In the genomic region with DNA sequence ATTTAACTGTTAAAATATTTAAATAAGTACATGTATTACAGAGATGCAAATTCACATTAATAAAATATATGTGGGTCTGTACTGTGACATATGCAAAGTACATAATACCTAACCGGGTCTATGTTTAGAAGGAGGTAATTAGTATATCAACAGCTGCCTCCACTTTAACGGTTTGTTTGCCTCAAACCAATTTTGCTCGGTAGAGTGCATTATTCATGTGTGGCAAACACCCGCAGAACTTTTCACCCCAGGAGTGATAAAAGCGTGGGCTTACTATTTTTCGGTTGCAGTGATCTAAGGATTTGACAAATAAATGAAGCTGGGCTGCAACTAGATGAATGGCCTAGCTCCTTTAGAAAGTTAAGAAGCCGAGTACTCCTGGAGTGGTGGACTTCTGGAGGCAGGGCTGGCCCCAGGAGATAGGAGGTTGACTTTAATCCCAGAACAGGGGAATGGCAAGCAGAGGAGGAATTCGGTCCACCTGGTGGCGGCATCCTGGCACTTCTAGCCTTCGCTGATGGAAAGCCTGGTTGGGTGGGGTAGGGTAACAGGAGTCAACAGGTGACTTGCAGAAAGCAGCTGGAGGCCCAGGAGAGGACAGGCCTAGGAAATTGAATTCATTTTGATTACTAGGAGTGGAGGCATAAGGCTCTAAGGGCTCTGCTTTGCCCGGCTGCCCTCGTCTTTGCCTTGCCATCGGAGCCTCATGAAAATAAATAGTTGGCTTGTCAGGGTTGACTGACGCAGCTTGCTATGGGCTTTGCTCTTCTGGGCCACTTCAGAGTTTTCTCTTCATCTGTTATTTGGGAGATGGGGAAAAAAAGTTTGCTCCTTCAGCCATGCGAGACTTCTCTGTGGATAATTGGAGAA, we compare ENCODE assay signal across 8 cellular contexts. TPM values are rescaled to one million over a fixed set of nuclear protein-coding genes. Genes with fewer than 3 reads are reported as not detected.
DNase-seq lines count a peak whose midpoint lies in the region; FAIRE-seq and TF ChIP-seq lines count a peak whose summit lies in the region.

No MANE protein-coding gene starts in this region.

- H4K20me1 ChIP-seq in fibroblast of lung (ENCODE audit: control insufficient read depth, extremely low read depth, insufficient read depth, low read length), result no peaks in the 10 kb centered on the region

- H3K9me3 ChIP-seq in fibroblast of lung (ENCODE audit: control insufficient read depth, insufficient read depth, low read depth, low read length) (no peaks in the 10 kb centered on the region), suprapubic skin (no peaks in the 10 kb centered on the region)

- WGBS in suprapubic skin, result 57% methylated on average over 15 of the region's 15 CpGs

- FAIRE-seq in RCC 7860 (lab: Jason Lieb, UNC), result no peak
- FAIRE-seq in frontal cortex (lab: Jason Lieb, UNC), result no peak

- no peaks in the 10 kb centered on the region for H3K36me3 ChIP-seq in fibroblast of lung (ENCODE audit: control insufficient read depth, insufficient read depth, low read length)
- no peaks in the 10 kb centered on the region for H3K36me3 ChIP-seq in suprapubic skin

- TF ChIP-seq POLR2A in suprapubic skin (IDR thresholded peaks at IDR 0.05), result no peak

- H3K4me1 ChIP-seq in fibroblast of lung (ENCODE audit: control insufficient read depth, extremely low read depth, insufficient read depth, low read length), result peaks cover 7% of the 10 kb centered on the region
- H3K4me1 ChIP-seq in suprapubic skin, result peaks cover 41% of the 10 kb centered on the region

- H3K4me2 ChIP-seq in fibroblast of lung (ENCODE audit: extremely low read depth, insufficient read depth, low read length), result peak overlapping the region; percentile 23

- no peak for TF ChIP-seq EP300 in suprapubic skin (IDR thresholded peaks at IDR 0.05)

- no peak overlapping the region for H3K9ac ChIP-seq in fibroblast of lung (ENCODE audit: insufficient read depth, low read length)

- H3K27me3 ChIP-seq in fibroblast of lung (ENCODE audit: control insufficient read depth, insufficient read depth, low read length), result no peaks in the 10 kb centered on the region
- no peaks in the 10 kb centered on the region for H3K27me3 ChIP-seq in suprapubic skin

- peaks cover 1% of the 10 kb centered on the region for H3K79me2 ChIP-seq in fibroblast of lung (ENCODE audit: control insufficient read depth, insufficient read depth, low read length)

- no peak overlapping the region for H3K27ac ChIP-seq in fibroblast of lung (ENCODE audit: insufficient read depth, low read length)
- H3K27ac ChIP-seq in suprapubic skin, result no peak overlapping the region

- H2AFZ ChIP-seq in fibroblast of lung (ENCODE audit: low read length), result no peak overlapping the region

- TF ChIP-seq CTCF in fibroblast of lung (conservative IDR thresholded peaks at IDR 0.05 in 1 of 2, IDR thresholded peaks at IDR 0.05 in 1 of 2; ENCODE audit: low read depth in 1 of 2, low read length in 2 of 2), result no peak
- peak; percentile 15 to 45 for TF ChIP-seq CTCF in suprapubic skin (IDR thresholded peaks at IDR 0.05)

- DNase-seq in NCI-H2227 (lab: John Stamatoyannopoulos, UW; ENCODE audit: unreplicated experiment) (peak; percentile 25), NCI-H2227 treated with DMSO at 0.1 percent for 48 hours (lab: John Stamatoyannopoulos, UW) (no peak), HT-29 (ENCODE audit: low spot score) (peak; percentile 78), RPMI8226 (peak; percentile 63), fibroblast of lung (ENCODE audit: low read depth in 2 of 2) (no peak), suprapubic skin (ENCODE audit: low spot score in 2 of 2) (no peak), RCC 7860 (ENCODE audit: low spot score) (no peak), frontal cortex (ENCODE audit: low spot score in 2 of 2) (no peak)

- H3K4me3 ChIP-seq in fibroblast of lung (replicated peaks in 1 of 4; ENCODE audit: control extremely low read depth in 1 of 4, insufficient read depth in 1 of 4, low read depth in 3 of 4, low read length in 4 of 4) (no peak overlapping the region), suprapubic skin (no peak overlapping the region)

RNA-seq across cellular contexts. Expression of a gene that starts 2.4 kb away (rescaled TPM):
- total RNA-seq in HT-29 (2014; rRNA removed; shearing (Covaris generic)), result 0.47 and 2.2 TPM in 2 replicates
- total RNA-seq in fibroblast of lung (7.7 and 8.1 TPM in 2 replicates), suprapubic skin (100 to 1,000 TPM in 1 of 4 donors, 10 to 100 TPM in 3; 29.0 to 131 (median 44.6) TPM), frontal cortex (9.8 TPM)
- polyA plus RNA-seq in fibroblast of lung, result 16.8 and 28.1 TPM in 2 replicates
- polyA plus RNA-seq in fibroblast of lung (2012), result 17.0 and 21.7 TPM in 2 replicates
- polyA minus RNA-seq in fibroblast of lung (ENCODE audit: low replicate concordance), result 60.6 and 152 TPM in 2 replicates

Comparison
In these comparisons a context has a peak if more than half of its experiments do, and no peak if none do; other contexts are left out.
1. DNase-seq: peak in NCI-H2227 (single experiment), HT-29 (single experiment) and RPMI8226 (single experiment); none in NCI-H2227 treated with DMSO at 0.1 percent for 48 hours (single experiment), fibroblast of lung (0 of 2), suprapubic skin (0 of 2), RCC 7860 (single experiment) and frontal cortex (0 of 2).
2. CTCF ChIP-seq: peak in suprapubic skin (2 of 2); none in fibroblast of lung (0 of 2).